1 cellular context compared by ENCODE assay signal in the genomic region with DNA sequence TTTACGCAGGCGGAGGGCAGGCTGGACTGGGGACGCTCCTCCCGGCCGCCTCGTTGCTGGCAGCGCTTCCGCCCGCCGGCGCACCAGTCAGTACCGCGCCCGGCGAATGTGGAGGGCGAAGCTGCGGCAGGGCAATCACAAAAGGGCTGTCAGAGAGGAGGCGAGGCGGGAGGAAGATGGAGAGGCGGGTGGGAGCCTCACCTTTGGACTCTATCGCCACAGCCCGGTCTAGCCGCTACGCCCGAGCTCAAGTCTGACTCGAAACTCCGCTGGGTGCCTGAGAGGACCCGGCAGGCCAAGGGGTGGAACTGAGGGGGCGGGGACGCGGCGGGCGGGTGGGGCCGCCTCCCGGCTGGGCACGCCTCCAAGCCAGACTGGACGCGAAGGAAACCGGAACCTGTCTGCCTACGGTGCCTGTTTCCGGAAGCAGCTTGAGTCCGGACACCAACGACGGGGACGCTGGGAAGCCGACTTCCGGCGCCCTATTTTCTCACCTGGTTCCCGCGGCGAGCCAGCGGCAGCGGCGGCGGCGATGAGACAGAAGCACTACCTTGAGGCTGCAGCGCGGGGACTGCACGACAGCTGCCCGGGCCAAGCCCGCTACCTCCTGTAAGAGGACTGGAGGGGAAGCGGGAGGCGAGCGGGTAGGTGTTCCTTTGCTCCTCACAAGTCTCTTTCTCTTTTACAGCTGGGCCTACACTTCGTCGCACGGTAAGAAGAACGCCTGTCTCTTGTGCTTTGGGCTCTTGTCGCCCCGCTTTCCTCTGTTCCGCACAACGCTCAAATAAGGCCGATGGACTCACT.
TF ChIP-seq lines count a peak whose summit lies in the region.

A gene (plus strand): TSS at position 483 of the 804 bp plus-strand sequence.

TF ChIP-seq in HepG2, 621 proteins besides CTCF, POLR2A, EP300 and RAD21 (continued from another document and continues in another):
- 0 out of 2 replicates have a peak, but pooled peaks have one; percentile 27 for TF ChIP-seq ISX (CRISPR knock-in tag; conservative IDR thresholded peaks at IDR 0.05)
- TF ChIP-seq SMC3 (IDR thresholded peaks at IDR 0.05; ENCODE audit: low read length) = no peak; the same call in 1 of the 2 replicates
- TF ChIP-seq ZNF274 (CRISPR knock-in tag; IDR thresholded peaks at IDR 0.05) = peak; percentile 73; the same call in 1 of the 2 replicates
- peak; percentile 93; the same call in 1 of the 2 replicates for TF ChIP-seq KLF12 (CRISPR knock-in tag; IDR thresholded peaks at IDR 0.05; ENCODE audit: borderline replicate concordance)
- TF ChIP-seq ZNF136 (CRISPR knock-in tag; IDR thresholded peaks at IDR 0.05; ENCODE audit: low read depth) = no peak
- no peak for TF ChIP-seq ZNF550 (CRISPR knock-in tag; IDR thresholded peaks at IDR 0.05; ENCODE audit: borderline replicate concordance)
- no peak; the same call in 1 of the 2 replicates for TF ChIP-seq SOX13 (IDR thresholded peaks at IDR 0.05)
- TF ChIP-seq SOX13 (CRISPR knock-in tag; conservative IDR thresholded peaks at IDR 0.05 in 1 of 2, IDR thresholded peaks at IDR 0.05 in 1 of 2) = peak in 1 of 2 experiments; percentile 32; a peak in 1 of 4 replicates
- no peak for TF ChIP-seq JUN (CRISPR knock-in tag; IDR thresholded peaks at IDR 0.05)
- TF ChIP-seq NKX3-1 (CRISPR knock-in tag; IDR thresholded peaks at IDR 0.05) = 0 out of 2 replicates have a peak, but pooled peaks have one; percentile 32
- TF ChIP-seq, protein P1, sequence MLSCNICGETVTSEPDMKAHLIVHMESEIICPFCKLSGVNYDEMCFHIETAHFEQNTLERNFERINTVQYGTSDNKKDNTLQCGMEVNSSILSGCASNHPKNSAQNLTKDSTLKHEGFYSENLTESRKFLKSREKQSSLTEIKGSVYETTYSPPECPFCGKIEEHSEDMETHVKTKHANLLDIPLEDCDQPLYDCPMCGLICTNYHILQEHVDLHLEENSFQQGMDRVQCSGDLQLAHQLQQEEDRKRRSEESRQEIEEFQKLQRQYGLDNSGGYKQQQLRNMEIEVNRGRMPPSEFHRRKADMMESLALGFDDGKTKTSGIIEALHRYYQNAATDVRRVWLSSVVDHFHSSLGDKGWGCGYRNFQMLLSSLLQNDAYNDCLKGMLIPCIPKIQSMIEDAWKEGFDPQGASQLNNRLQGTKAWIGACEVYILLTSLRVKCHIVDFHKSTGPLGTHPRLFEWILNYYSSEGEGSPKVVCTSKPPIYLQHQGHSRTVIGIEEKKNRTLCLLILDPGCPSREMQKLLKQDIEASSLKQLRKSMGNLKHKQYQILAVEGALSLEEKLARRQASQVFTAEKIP (CRISPR knock-in tag; IDR thresholded peaks at IDR 0.05; ENCODE audit: borderline replicate concordance) = no peak
- TF ChIP-seq ZNF382 (CRISPR knock-in tag; IDR thresholded peaks at IDR 0.05; ENCODE audit: borderline replicate concordance) = no peak
- no peak for TF ChIP-seq ZNF567 (CRISPR knock-in tag; IDR thresholded peaks at IDR 0.05; ENCODE audit: borderline replicate concordance)
- peak; percentile 77 for TF ChIP-seq ZNF605 (CRISPR knock-in tag; IDR thresholded peaks at IDR 0.05)
- no peak for TF ChIP-seq NR3C1 (CRISPR knock-in tag; IDR thresholded peaks at IDR 0.05)
- TF ChIP-seq, protein P2, sequence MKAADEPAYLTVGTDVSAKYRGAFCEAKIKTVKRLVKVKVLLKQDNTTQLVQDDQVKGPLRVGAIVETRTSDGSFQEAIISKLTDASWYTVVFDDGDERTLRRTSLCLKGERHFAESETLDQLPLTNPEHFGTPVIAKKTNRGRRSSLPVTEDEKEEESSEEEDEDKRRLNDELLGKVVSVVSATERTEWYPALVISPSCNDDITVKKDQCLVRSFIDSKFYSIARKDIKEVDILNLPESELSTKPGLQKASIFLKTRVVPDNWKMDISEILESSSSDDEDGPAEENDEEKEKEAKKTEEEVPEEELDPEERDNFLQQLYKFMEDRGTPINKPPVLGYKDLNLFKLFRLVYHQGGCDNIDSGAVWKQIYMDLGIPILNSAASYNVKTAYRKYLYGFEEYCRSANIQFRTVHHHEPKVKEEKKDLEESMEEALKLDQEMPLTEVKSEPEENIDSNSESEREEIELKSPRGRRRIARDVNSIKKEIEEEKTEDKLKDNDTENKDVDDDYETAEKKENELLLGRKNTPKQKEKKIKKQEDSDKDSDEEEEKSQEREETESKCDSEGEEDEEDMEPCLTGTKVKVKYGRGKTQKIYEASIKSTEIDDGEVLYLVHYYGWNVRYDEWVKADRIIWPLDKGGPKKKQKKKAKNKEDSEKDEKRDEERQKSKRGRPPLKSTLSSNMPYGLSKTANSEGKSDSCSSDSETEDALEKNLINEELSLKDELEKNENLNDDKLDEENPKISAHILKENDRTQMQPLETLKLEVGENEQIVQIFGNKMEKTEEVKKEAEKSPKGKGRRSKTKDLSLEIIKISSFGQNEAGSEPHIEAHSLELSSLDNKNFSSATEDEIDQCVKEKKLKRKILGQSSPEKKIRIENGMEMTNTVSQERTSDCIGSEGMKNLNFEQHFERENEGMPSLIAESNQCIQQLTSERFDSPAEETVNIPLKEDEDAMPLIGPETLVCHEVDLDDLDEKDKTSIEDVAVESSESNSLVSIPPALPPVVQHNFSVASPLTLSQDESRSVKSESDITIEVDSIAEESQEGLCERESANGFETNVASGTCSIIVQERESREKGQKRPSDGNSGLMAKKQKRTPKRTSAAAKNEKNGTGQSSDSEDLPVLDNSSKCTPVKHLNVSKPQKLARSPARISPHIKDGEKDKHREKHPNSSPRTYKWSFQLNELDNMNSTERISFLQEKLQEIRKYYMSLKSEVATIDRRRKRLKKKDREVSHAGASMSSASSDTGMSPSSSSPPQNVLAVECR (CRISPR knock-in tag; IDR thresholded peaks at IDR 0.05; ENCODE audit: borderline replicate concordance) = peak; percentile 92
- peak; percentile 94 for TF ChIP-seq ZNF510 (CRISPR knock-in tag; IDR thresholded peaks at IDR 0.05; ENCODE audit: low read depth)
- TF ChIP-seq BHLHE40 (IDR thresholded peaks at IDR 0.05; ENCODE audit: low read length) = no peak
- peak; percentile 96 for TF ChIP-seq ZFY (CRISPR knock-in tag; IDR thresholded peaks at IDR 0.05)
- TF ChIP-seq, protein P3, sequence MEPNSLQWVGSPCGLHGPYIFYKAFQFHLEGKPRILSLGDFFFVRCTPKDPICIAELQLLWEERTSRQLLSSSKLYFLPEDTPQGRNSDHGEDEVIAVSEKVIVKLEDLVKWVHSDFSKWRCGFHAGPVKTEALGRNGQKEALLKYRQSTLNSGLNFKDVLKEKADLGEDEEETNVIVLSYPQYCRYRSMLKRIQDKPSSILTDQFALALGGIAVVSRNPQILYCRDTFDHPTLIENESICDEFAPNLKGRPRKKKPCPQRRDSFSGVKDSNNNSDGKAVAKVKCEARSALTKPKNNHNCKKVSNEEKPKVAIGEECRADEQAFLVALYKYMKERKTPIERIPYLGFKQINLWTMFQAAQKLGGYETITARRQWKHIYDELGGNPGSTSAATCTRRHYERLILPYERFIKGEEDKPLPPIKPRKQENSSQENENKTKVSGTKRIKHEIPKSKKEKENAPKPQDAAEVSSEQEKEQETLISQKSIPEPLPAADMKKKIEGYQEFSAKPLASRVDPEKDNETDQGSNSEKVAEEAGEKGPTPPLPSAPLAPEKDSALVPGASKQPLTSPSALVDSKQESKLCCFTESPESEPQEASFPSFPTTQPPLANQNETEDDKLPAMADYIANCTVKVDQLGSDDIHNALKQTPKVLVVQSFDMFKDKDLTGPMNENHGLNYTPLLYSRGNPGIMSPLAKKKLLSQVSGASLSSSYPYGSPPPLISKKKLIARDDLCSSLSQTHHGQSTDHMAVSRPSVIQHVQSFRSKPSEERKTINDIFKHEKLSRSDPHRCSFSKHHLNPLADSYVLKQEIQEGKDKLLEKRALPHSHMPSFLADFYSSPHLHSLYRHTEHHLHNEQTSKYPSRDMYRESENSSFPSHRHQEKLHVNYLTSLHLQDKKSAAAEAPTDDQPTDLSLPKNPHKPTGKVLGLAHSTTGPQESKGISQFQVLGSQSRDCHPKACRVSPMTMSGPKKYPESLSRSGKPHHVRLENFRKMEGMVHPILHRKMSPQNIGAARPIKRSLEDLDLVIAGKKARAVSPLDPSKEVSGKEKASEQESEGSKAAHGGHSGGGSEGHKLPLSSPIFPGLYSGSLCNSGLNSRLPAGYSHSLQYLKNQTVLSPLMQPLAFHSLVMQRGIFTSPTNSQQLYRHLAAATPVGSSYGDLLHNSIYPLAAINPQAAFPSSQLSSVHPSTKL (CRISPR knock-in tag; IDR thresholded peaks at IDR 0.05) = peak; percentile 48
- TF ChIP-seq, protein P4, sequence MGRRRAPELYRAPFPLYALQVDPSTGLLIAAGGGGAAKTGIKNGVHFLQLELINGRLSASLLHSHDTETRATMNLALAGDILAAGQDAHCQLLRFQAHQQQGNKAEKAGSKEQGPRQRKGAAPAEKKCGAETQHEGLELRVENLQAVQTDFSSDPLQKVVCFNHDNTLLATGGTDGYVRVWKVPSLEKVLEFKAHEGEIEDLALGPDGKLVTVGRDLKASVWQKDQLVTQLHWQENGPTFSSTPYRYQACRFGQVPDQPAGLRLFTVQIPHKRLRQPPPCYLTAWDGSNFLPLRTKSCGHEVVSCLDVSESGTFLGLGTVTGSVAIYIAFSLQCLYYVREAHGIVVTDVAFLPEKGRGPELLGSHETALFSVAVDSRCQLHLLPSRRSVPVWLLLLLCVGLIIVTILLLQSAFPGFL (CRISPR knock-in tag; IDR thresholded peaks at IDR 0.05) = no peak
- peak; percentile 86; the same call in 1 of the 2 replicates for TF ChIP-seq KLF6 (CRISPR knock-in tag; IDR thresholded peaks at IDR 0.05)
- no peak for TF ChIP-seq TCF7 (IDR thresholded peaks at IDR 0.05; ENCODE audit: low read depth)
- TF ChIP-seq ZNF367 (CRISPR knock-in tag; IDR thresholded peaks at IDR 0.05; ENCODE audit: borderline replicate concordance) = 0 out of 2 replicates have a peak, but pooled peaks have one; percentile 79
- TF ChIP-seq, protein P5, sequence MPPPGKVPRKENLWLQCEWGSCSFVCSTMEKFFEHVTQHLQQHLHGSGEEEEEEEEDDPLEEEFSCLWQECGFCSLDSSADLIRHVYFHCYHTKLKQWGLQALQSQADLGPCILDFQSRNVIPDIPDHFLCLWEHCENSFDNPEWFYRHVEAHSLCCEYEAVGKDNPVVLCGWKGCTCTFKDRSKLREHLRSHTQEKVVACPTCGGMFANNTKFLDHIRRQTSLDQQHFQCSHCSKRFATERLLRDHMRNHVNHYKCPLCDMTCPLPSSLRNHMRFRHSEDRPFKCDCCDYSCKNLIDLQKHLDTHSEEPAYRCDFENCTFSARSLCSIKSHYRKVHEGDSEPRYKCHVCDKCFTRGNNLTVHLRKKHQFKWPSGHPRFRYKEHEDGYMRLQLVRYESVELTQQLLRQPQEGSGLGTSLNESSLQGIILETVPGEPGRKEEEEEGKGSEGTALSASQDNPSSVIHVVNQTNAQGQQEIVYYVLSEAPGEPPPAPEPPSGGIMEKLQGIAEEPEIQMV (CRISPR knock-in tag; IDR thresholded peaks at IDR 0.05; ENCODE audit: low read depth) = no peak
- TF ChIP-seq, protein P6, sequence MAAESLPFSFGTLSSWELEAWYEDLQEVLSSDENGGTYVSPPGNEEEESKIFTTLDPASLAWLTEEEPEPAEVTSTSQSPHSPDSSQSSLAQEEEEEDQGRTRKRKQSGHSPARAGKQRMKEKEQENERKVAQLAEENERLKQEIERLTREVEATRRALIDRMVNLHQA (CRISPR knock-in tag; IDR thresholded peaks at IDR 0.05) = no peak
- TF ChIP-seq, protein P7, sequence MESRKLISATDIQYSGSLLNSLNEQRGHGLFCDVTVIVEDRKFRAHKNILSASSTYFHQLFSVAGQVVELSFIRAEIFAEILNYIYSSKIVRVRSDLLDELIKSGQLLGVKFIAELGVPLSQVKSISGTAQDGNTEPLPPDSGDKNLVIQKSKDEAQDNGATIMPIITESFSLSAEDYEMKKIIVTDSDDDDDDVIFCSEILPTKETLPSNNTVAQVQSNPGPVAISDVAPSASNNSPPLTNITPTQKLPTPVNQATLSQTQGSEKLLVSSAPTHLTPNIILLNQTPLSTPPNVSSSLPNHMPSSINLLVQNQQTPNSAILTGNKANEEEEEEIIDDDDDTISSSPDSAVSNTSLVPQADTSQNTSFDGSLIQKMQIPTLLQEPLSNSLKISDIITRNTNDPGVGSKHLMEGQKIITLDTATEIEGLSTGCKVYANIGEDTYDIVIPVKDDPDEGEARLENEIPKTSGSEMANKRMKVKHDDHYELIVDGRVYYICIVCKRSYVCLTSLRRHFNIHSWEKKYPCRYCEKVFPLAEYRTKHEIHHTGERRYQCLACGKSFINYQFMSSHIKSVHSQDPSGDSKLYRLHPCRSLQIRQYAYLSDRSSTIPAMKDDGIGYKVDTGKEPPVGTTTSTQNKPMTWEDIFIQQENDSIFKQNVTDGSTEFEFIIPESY (CRISPR knock-in tag; IDR thresholded peaks at IDR 0.05) = no peak
- TF ChIP-seq ZSCAN20 (CRISPR knock-in tag; IDR thresholded peaks at IDR 0.05; ENCODE audit: borderline replicate concordance) = peak; percentile 78; the same call in 1 of the 2 replicates
- 0 out of 2 replicates have a peak, but pooled peaks have one; percentile 57 for TF ChIP-seq ZNF337 (CRISPR knock-in tag; IDR thresholded peaks at IDR 0.05; ENCODE audit: borderline replicate concordance, low read depth)
- 0 out of 2 replicates have a peak, but pooled peaks have one; percentile 27 for TF ChIP-seq TBP (CRISPR knock-in tag; IDR thresholded peaks at IDR 0.05)
- no peak for TF ChIP-seq ZNF75D (CRISPR knock-in tag; IDR thresholded peaks at IDR 0.05; ENCODE audit: borderline replicate concordance)
- TF ChIP-seq MYC (CRISPR knock-in tag; IDR thresholded peaks at IDR 0.05; ENCODE audit: borderline replicate concordance) = peak; percentile 92
- peak; percentile 76 for TF ChIP-seq ZNF891 (CRISPR knock-in tag; IDR thresholded peaks at IDR 0.05)
- no peak for TF ChIP-seq ZNF713 (CRISPR knock-in tag; IDR thresholded peaks at IDR 0.05)
- no peak for TF ChIP-seq ZNF282 (IDR thresholded peaks at IDR 0.05; ENCODE audit: partially characterized antibody)
- TF ChIP-seq ZC3H13 (CRISPR knock-in tag; IDR thresholded peaks at IDR 0.05) = peak; percentile 81; the same call in 1 of the 2 replicates
- no peak for TF ChIP-seq CENPX (CRISPR knock-in tag; IDR thresholded peaks at IDR 0.05)
- TF ChIP-seq, protein P8, sequence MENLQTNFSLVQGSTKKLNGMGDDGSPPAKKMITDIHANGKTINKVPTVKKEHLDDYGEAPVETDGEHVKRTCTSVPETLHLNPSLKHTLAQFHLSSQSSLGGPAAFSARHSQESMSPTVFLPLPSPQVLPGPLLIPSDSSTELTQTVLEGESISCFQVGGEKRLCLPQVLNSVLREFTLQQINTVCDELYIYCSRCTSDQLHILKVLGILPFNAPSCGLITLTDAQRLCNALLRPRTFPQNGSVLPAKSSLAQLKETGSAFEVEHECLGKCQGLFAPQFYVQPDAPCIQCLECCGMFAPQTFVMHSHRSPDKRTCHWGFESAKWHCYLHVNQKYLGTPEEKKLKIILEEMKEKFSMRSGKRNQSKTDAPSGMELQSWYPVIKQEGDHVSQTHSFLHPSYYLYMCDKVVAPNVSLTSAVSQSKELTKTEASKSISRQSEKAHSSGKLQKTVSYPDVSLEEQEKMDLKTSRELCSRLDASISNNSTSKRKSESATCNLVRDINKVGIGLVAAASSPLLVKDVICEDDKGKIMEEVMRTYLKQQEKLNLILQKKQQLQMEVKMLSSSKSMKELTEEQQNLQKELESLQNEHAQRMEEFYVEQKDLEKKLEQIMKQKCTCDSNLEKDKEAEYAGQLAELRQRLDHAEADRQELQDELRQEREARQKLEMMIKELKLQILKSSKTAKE (CRISPR knock-in tag; IDR thresholded peaks at IDR 0.05; ENCODE audit: borderline replicate concordance) = peak; percentile 61; the same call in 1 of the 2 replicates
- no peak; the same call in 1 of the 2 replicates for TF ChIP-seq PRMT3 (CRISPR knock-in tag; IDR thresholded peaks at IDR 0.05; ENCODE audit: borderline replicate concordance, low read depth)
- TF ChIP-seq NFYC (CRISPR knock-in tag; IDR thresholded peaks at IDR 0.05) = peak; percentile 21
- TF ChIP-seq U2AF1 (optimal IDR thresholded peaks at IDR 0.05; ENCODE audit: low read depth, low read length) = peak; percentile 61
- TF ChIP-seq FLYWCH1 (CRISPR knock-in tag; IDR thresholded peaks at IDR 0.05) = peak; percentile 81; the same call in 1 of the 2 replicates
- TF ChIP-seq CREM (IDR thresholded peaks at IDR 0.05) = peak; percentile 70
- no peak for TF ChIP-seq CREM (CRISPR knock-in tag; IDR thresholded peaks at IDR 0.05)
- peak; percentile 75 for TF ChIP-seq SKI (IDR thresholded peaks at IDR 0.05; ENCODE audit: partially characterized antibody)
